ENCODE assay signal across 8 cellular contexts in genomic region chr17:81867123-81867951, GRCh38. TPM values are rescaled to one million over a fixed set of nuclear protein-coding genes. Genes with fewer than 3 reads are reported as not detected.
DNase-seq lines count a peak whose midpoint lies in the region; ATAC-seq and TF ChIP-seq lines count a peak whose summit lies in the region.

No MANE protein-coding gene starts in this region.

- H3K4me3 ChIP-seq in hepatocyte = no peak overlapping the region

- H3K36me3 ChIP-seq in KOPT-K1 (ENCODE audit: insufficient read depth, low read length) = peaks cover 81% of the 10 kb centered on the region
- no peaks in the 10 kb centered on the region for H3K36me3 ChIP-seq in hepatocyte (replicated peaks; ENCODE audit: insufficient read depth, low read depth)

- H3K9me2 ChIP-seq in hepatocyte (replicated peaks; ENCODE audit: insufficient read depth) = no peaks in the 10 kb centered on the region

- H3K9me3 ChIP-seq in KOPT-K1 (ENCODE audit: insufficient read depth, low read length, poor library complexity, severe bottlenecking) (no peaks in the 10 kb centered on the region), hepatocyte (ENCODE audit: low read depth) (no peaks in the 10 kb centered on the region)

- H3K4me3 Mint-ChIP-seq in activated T-cell treated with anti-CD3 and anti-CD28 coated beads, Interleukin-2, amount 50 U/mL, for 24 hours = peak overlapping the region; percentile 49
- H3K4me3 Mint-ChIP-seq in stimulated activated naive CD8-positive, alpha-beta T cell treated with anti-CD3 and anti-CD28 coated beads, Interleukin-15, amount 100 ng/mL, for 72 hours = peak overlapping the region in 1 of 2 donors; percentile 54

- DNase-seq in EL = peak; percentile 69
- DNase-seq in activated T-cell treated with anti-CD3 and anti-CD28 coated beads, Interleukin-2, amount 50 U/mL, for 24 hours = peak; percentile 63
- peak; percentile 69 for DNase-seq in hepatocyte (ENCODE audit: low spot score)
- peak; percentile 15 to 29 for DNase-seq in stimulated activated naive CD8-positive, alpha-beta T cell treated with anti-CD3 and anti-CD28 coated beads, Interleukin-15, amount 100 ng/mL, for 72 hours
- DNase-seq in NCI-H2196 treated with DMSO at 0.1 percent for 48 hours (lab: John Stamatoyannopoulos, UW; ENCODE audit: unreplicated experiment) = no peak
- DNase-seq in activated effector memory CD4-positive, alpha-beta T cell treated with anti-CD3 and anti-CD28 coated beads, Interleukin-2, amount 50 U/mL, for 16 hours = no peak

- H3K27ac ChIP-seq in KOPT-K1 (ENCODE audit: low read depth, low read length, poor library complexity, severe bottlenecking) (peak overlapping the region; percentile 53), hepatocyte (peak overlapping the region; percentile 99)

- ATAC-seq in stimulated activated naive CD8-positive, alpha-beta T cell treated with anti-CD3 and anti-CD28 coated beads, Interleukin-15, amount 100 ng/mL, for 72 hours = no peak
- ATAC-seq in GM21423 (IDR thresholded peaks at IDR 0.05; ENCODE audit: unreplicated experiment) = no peak

- H2AFZ ChIP-seq in hepatocyte = no peak overlapping the region

- peak overlapping the region; percentile 96 for H3K4me2 ChIP-seq in hepatocyte

- H4K20me1 ChIP-seq in hepatocyte (ENCODE audit: insufficient read depth, poor library complexity, severe bottlenecking) = peaks cover 28% of the 10 kb centered on the region

- no peaks in the 10 kb centered on the region for H3K27me3 ChIP-seq in hepatocyte

- peaks cover 52% of the 10 kb centered on the region for H3K4me1 Mint-ChIP-seq in activated T-cell treated with anti-CD3 and anti-CD28 coated beads, Interleukin-2, amount 50 U/mL, for 24 hours (ENCODE audit: low read depth)
- peaks cover 79% of the 10 kb centered on the region for H3K4me1 Mint-ChIP-seq in stimulated activated naive CD8-positive, alpha-beta T cell treated with anti-CD3 and anti-CD28 coated beads, Interleukin-15, amount 100 ng/mL, for 72 hours

- H3K79me2 ChIP-seq in hepatocyte = peaks cover 62% of the 10 kb centered on the region

- WGBS in hepatocyte (ENCODE audit: low lambda C conversion rate, missing lambda C conversion rate) = 63% methylated on average over 22 of the region's 22 CpGs

- H3K4me1 ChIP-seq in hepatocyte (ENCODE audit: insufficient read depth) = peaks cover 56% of the 10 kb centered on the region

- TF ChIP-seq CTCF in hepatocyte (IDR thresholded peaks at IDR 0.05; ENCODE audit: poor library complexity) = no peak

- H3K36me3 Mint-ChIP-seq in activated T-cell treated with anti-CD3 and anti-CD28 coated beads, Interleukin-2, amount 50 U/mL, for 24 hours (ENCODE audit: low read depth) = peaks cover 86% of the 10 kb centered on the region

- H3K27ac Mint-ChIP-seq in activated T-cell treated with anti-CD3 and anti-CD28 coated beads, Interleukin-2, amount 50 U/mL, for 24 hours = peak overlapping the region; percentile 86
- H3K27ac Mint-ChIP-seq in stimulated activated naive CD8-positive, alpha-beta T cell treated with anti-CD3 and anti-CD28 coated beads, Interleukin-15, amount 100 ng/mL, for 72 hours = peak overlapping the region; percentile 31 to 95

- H3K9me3 Mint-ChIP-seq in activated T-cell treated with anti-CD3 and anti-CD28 coated beads, Interleukin-2, amount 50 U/mL, for 24 hours = no peaks in the 10 kb centered on the region
- no peaks in the 10 kb centered on the region for H3K9me3 Mint-ChIP-seq in stimulated activated naive CD8-positive, alpha-beta T cell treated with anti-CD3 and anti-CD28 coated beads, Interleukin-15, amount 100 ng/mL, for 72 hours

- H3K27me3 Mint-ChIP-seq in activated T-cell treated with anti-CD3 and anti-CD28 coated beads, Interleukin-2, amount 50 U/mL, for 24 hours = no peaks in the 10 kb centered on the region
- no peaks in the 10 kb centered on the region for H3K27me3 Mint-ChIP-seq in stimulated activated naive CD8-positive, alpha-beta T cell treated with anti-CD3 and anti-CD28 coated beads, Interleukin-15, amount 100 ng/mL, for 72 hours

RNA-seq across cellular contexts. Expression of gene ARHGDIA, which starts 3.8 kb away (rescaled TPM):
- total RNA-seq in hepatocyte = 57.0 and 80.7 TPM in 2 replicates
- polyA plus RNA-seq in hepatocyte = 295 and 311 TPM in 2 replicates

RNA-seq across cellular contexts. Expression of gene P4HB, which starts 7.0 kb away (rescaled TPM):
- total RNA-seq in hepatocyte = 1,163 and 1,316 TPM in 2 replicates
- 1,233 and 1,240 TPM in 2 replicates for polyA plus RNA-seq in hepatocyte

RNA-seq across cellular contexts. Expression of gene ALYREF, which starts 24.0 kb away (rescaled TPM):
- total RNA-seq in hepatocyte = 50.9 and 55.3 TPM in 2 replicates
- polyA plus RNA-seq in hepatocyte = 96.4 and 106 TPM in 2 replicates

RNA-seq across cellular contexts. Expression of gene ANAPC11, which starts 24.2 kb away (rescaled TPM):
- 129 and 155 TPM in 2 replicates for total RNA-seq in hepatocyte
- polyA plus RNA-seq in hepatocyte = 307 and 345 TPM in 2 replicates

RNA-seq across cellular contexts. Expression of gene PPP1R27, which starts 32.5 kb away (rescaled TPM):
- total RNA-seq in hepatocyte = not detected in 2 replicates
- polyA plus RNA-seq in hepatocyte = 0.56 and 0.72 TPM in 2 replicates

Comparison
In these comparisons a context has a peak if more than half of its experiments do, and no peak if none do; other contexts are left out.
1. DNase-seq: peak in EL (single experiment), activated T-cell treated with anti-CD3 and anti-CD28 coated beads, Interleukin-2, amount 50 U/mL, for 24 hours (single experiment), hepatocyte (single experiment) and stimulated activated naive CD8-positive, alpha-beta T cell treated with anti-CD3 and anti-CD28 coated beads, Interleukin-15, amount 100 ng/mL, for 72 hours (2 of 2); none in NCI-H2196 treated with DMSO at 0.1 percent for 48 hours (single experiment) and activated effector memory CD4-positive, alpha-beta T cell treated with anti-CD3 and anti-CD28 coated beads, Interleukin-2, amount 50 U/mL, for 16 hours (single experiment).